In genomic region chr11:19092850-19093249, GRCh38 we compare ENCODE assay signal across 26 cellular contexts. TPM values are rescaled to one million over a fixed set of nuclear protein-coding genes. Genes with fewer than 3 reads are reported as not detected.
"Had no signal": no experiment of that assay in that cellular context is flagged by ENCODE, and none has a peak within 500 bp of the region (broad histone marks: within the 10 kb centered on the region; RNA-seq: fewer than 3 reads in every experiment).

No MANE protein-coding gene starts in this region.

- H3K9me3 ChIP-seq: Peyer's patch had no signal

- H3K27me3 ChIP-seq: Peyer's patch, SJCRH30 had no signal

- DNase-seq: KBM-7; MV-4-11; NCI-H1048; NCI-H1105; NCI-H1436 treated with DMSO at 0.1 percent for 48 hours; NCI-H1694; NCI-H187 treated with DMSO at 0.1 percent for 48 hours; NCI-H2029 treated with DMSO at 0.1 percent for 48 hours; NCI-H2227 treated with DMSO at 0.1 percent for 48 hours; NCI-H524; NCI-H526 treated with DMSO at 0.1 percent for 48 hours; NCI-H82; NK-92 treated with Interleukin-12 subunit alpha and Interleukin-12 subunit beta, amount 100 ng/mL, for 24 hours; PC-3; Peyer's patch; SHP77 treated with DMSO at 0.1 percent for 48 hours; SJCRH30; T-helper 1 cell had no signal

- H3K4me1 ChIP-seq: Peyer's patch had no signal

- H3K27ac ChIP-seq: Peyer's patch, SJCRH30 had no signal

- ATAC-seq: PC-3, Right ventricle myocardium inferior, SK-N-SH treated with all-trans-retinoic acid at 6 μM for 48 hours had no signal

- H3K4me3 ChIP-seq: Peyer's patch, SJCRH30 had no signal

- H3K36me3 ChIP-seq: Peyer's patch, SJCRH30 had no signal

RNA-seq across cellular contexts. Expression of gene MRGPRX2, which starts 32.3 kb away (rescaled TPM):
- total RNA-seq: HT-29, LHCN-M2, MCF 10A, NCI-H460, OCI-LY7, PC-3, Peyer's patch, Right ventricle myocardium inferior, RPMI7951, SJCRH30 had no signal
